In genomic region chr9:9961934-9962333, GRCh38 we compare ENCODE assay signal across 27 cellular contexts.
"Had no signal": no experiment of that assay in that cellular context is flagged by ENCODE, and none has a peak within 500 bp of the region (broad histone marks: within the 10 kb centered on the region; RNA-seq: fewer than 3 reads in every experiment).

No MANE protein-coding gene starts in this region.

- H3K9me3 ChIP-seq: adrenal gland, body of pancreas, breast epithelium, colonic mucosa had no signal

- FAIRE-seq: frontal cortex had no signal

- H3K27ac ChIP-seq: adrenal gland, breast epithelium, cardiac muscle cell, colonic mucosa, WERI-Rb-1 had no signal

- H3K4me3 ChIP-seq: adrenal gland, body of pancreas, breast epithelium, cardiac muscle cell, colonic mucosa had no signal

- H3K36me3 ChIP-seq: adrenal gland, breast epithelium, cardiac muscle cell, colonic mucosa, WERI-Rb-1 had no signal

- ATAC-seq: activated CD4-positive, CD25-positive, alpha-beta regulatory T cell treated with anti-CD3 and anti-CD28 coated beads, Interleukin-2, amount 50 U/mL, for 24 hours; activated CD8-positive, alpha-beta T cell treated with anti-CD3 and anti-CD28 coated beads for 36 hours; activated naive CD8-positive, alpha-beta T cell treated with anti-CD3 and anti-CD28 coated beads, Interleukin-2, amount 50 U/mL, for 24 hours; activated T-cell treated with anti-CD3 and anti-CD28 coated beads, Interleukin-2, amount 50 U/mL, for 4 hours; esophagus mucosa had no signal

- H3K4me1 ChIP-seq: adrenal gland, body of pancreas, breast epithelium, colonic mucosa had no signal

- DNase-seq: activated B cell treated with CpG ODN at 0.5 μM for 24 hours; activated CD4-positive, alpha-beta T cell treated with anti-CD3 and anti-CD28 coated beads for 48 hours; activated CD4-positive, alpha-beta T cell treated with anti-CD3 and anti-CD28 coated beads, Interleukin-2, amount 50 U/mL, for 1 hour; activated CD4-positive, alpha-beta T cell treated with anti-CD3 and anti-CD28 coated beads, Interleukin-2, amount 50 U/mL, for 48 hours; activated CD8-positive, alpha-beta memory T cell treated with anti-CD3 and anti-CD28 coated beads for 24 hours; activated CD8-positive, alpha-beta T cell treated with anti-CD3 and anti-CD28 coated beads for 36 hours; activated effector memory CD4-positive, alpha-beta T cell treated with anti-CD3 and anti-CD28 coated beads, Interleukin-2, amount 50 U/mL, for 16 hours; activated naive CD4-positive, alpha-beta T cell treated with anti-CD3 and anti-CD28 coated beads for 36 hours; activated naive CD8-positive, alpha-beta T cell treated with anti-CD3 and anti-CD28 coated beads for 36 hours; activated naive CD8-positive, alpha-beta T cell treated with anti-CD3 and anti-CD28 coated beads, Interleukin-2, amount 50 U/mL, for 24 hours; activated T-cell treated with anti-CD3 and anti-CD28 coated beads, Interleukin-2, amount 50 U/mL, for 4 hours; adrenal gland; aorta; central memory CD4-positive, alpha-beta T cell; cerebellar nuclear complex; colonic mucosa; effector CD8-positive, alpha-beta T cell; endodermal cell; foreskin fibroblast; T-helper 9 cell; WERI-Rb-1 had no signal

- H3K27me3 ChIP-seq: adrenal gland, breast epithelium, cardiac muscle cell, colonic mucosa had no signal
